ENCODE assay signal across 1 cellular context in genomic region chr1:184052194-184052559, GRCh38.
TF ChIP-seq lines count a peak whose summit lies in the region.

No MANE protein-coding gene starts in this region.

TF ChIP-seq in WTC11, 78 proteins besides CTCF, POLR2A, EP300 and RAD21 (continued from another document):
- TF ChIP-seq GABPB1 (CRISPR knock-in tag; IDR thresholded peaks at IDR 0.05) (no peak), NFE2L1 (CRISPR knock-in tag; IDR thresholded peaks at IDR 0.05) (no peak), NR2C2 (CRISPR knock-in tag; IDR thresholded peaks at IDR 0.05) (no peak), ATF1 (CRISPR knock-in tag; IDR thresholded peaks at IDR 0.05) (no peak), NR3C1 (CRISPR knock-in tag; conservative IDR thresholded peaks at IDR 0.05; ENCODE audit: low read depth) (no peak)
TF ChIP-seq in WTC11: peak in this region for 0.
